ENCODE assay signal across 8 cellular contexts in genomic region chr3:128051459-128051836, GRCh38. TPM values are rescaled to one million over a fixed set of nuclear protein-coding genes. Genes with fewer than 3 reads are reported as not detected.
DNase-seq lines count a peak whose midpoint lies in the region; ATAC-seq, FAIRE-seq and TF ChIP-seq lines count a peak whose summit lies in the region.

No MANE protein-coding gene starts in this region.

- WGBS in HUES64 = 10% methylated on average over 10 of the region's 10 CpGs
- WGBS in K562 (ENCODE audit: insufficient coverage, low coverage, missing lambda C conversion rate) = 25% methylated on average over 6 of the region's 10 CpGs
- whole genome bisulfite sequencing in HepG2 (ENCODE audit: low lambda C conversion rate) = 10% methylated on average over 10 of the region's 10 CpGs
- WGBS in tibial nerve, 2 donors = 10 to 12% methylated on average over 10 of the region's 10 CpGs

- peak overlapping the region; percentile 80 to 94 (median 86) for H3K27ac Mint-ChIP-seq in CD14-positive monocyte

- H3K4me1 Mint-ChIP-seq in CD14-positive monocyte = peaks cover 40% of the 10 kb centered on the region

- ATAC-seq in K562 (peak; percentile 5), HepG2 (peak; percentile 11; the same call in 2 of the 3 replicates), HG03521 (IDR thresholded peaks at IDR 0.05; ENCODE audit: unreplicated experiment) (no peak)

- in situ Hi-C loops in K562 (cut with MboI) (no loop called here), HepG2 (cut with HindIII; ENCODE audit: extremely low pct_ligation_motif_present, low pct_unique_long_range_greater_than_20kb) (no loop called here)

- H3K27me3 ChIP-seq in HUES64 (ENCODE audit: insufficient read depth, low read length) (no peaks in the 10 kb centered on the region), K562 (ENCODE audit: control insufficient read depth in 2 of 2, insufficient read depth in 2 of 2, low read length in 2 of 2) (peaks cover 4 to 5% of the 10 kb centered on the region in 2 experiments; a peak in 4 of 5 replicates), HepG2 (ENCODE audit: control insufficient read depth in 1 of 2, insufficient read depth in 2 of 2, low read length in 2 of 2) (peaks cover 0 to 5% of the 10 kb centered on the region in 2 experiments; a peak in 1 of 5 replicates), tibial nerve (no peaks in the 10 kb centered on the region)

- no peak for TF ChIP-seq EP300 in K562 (IDR thresholded peaks at IDR 0.05; ENCODE audit: low read length)
- TF ChIP-seq EP300 in HepG2 (IDR thresholded peaks at IDR 0.05; ENCODE audit: low read depth in 2 of 2, low read length in 2 of 2) = no peak
- TF ChIP-seq EP300 in HepG2 (CRISPR knock-in tag; IDR thresholded peaks at IDR 0.05; ENCODE audit: borderline replicate concordance) = no peak
- no peak for TF ChIP-seq EP300 in tibial nerve (IDR thresholded peaks at IDR 0.05)

- peaks cover 15% of the 10 kb centered on the region for H3K4me1 ChIP-seq in HUES64 (ENCODE audit: insufficient read depth, low read length)
- H3K4me1 ChIP-seq in K562 (replicated peaks in 1 of 2; ENCODE audit: control insufficient read depth in 2 of 2, insufficient read depth in 2 of 2, low read length in 2 of 2) = peaks cover 0 to 22% of the 10 kb centered on the region in 2 experiments; a peak in 2 of 5 replicates
- peaks cover 37% of the 10 kb centered on the region for H3K4me1 ChIP-seq in HepG2 (ENCODE audit: insufficient read depth, low read length)
- peaks cover 0 to 40% (median 24%) of the 10 kb centered on the region in 4 donors for H3K4me1 ChIP-seq in tibial nerve

- POLR2A ChIA-PET in K562 (lab: Yijun Ruan, JAX) = interaction anchor here (0.7 to 2.6 kb wide), 5 partner anchors 9 to 793 kb away, joined by 3 to 7 read pairs (median 3); no protein-coding TSS in a partner anchor
- POLR2A ChIA-PET in HepG2 (lab: Yijun Ruan, JAX) = no interaction called here

- peak overlapping the region; percentile 87 to 92 for H3K4me3 Mint-ChIP-seq in CD14-positive monocyte

- TF ChIP-seq RAD21 in K562 (CRISPR knock-in tag; conservative IDR thresholded peaks at IDR 0.05 in 1 of 2, IDR thresholded peaks at IDR 0.05 in 1 of 2) = no peak
- TF ChIP-seq RAD21 in HepG2 (CRISPR knock-in tag; IDR thresholded peaks at IDR 0.05) = no peak

- CTCF ChIA-PET in K562 (lab: Yijun Ruan, JAX; ENCODE audit: low intra/inter-chr PET ratio) = interaction anchor here (1.0 kb wide), 1 partner anchor 10 kb away, joined by 3 read pairs; no protein-coding TSS in a partner anchor
- CTCF ChIA-PET in HepG2 (lab: Yijun Ruan, JAX; ENCODE audit: low intra/inter-chr PET ratio, low total read pairs) = no interaction called here

- peaks cover 6 to 11% (median 9%) of the 10 kb centered on the region in 3 donors for H3K27me3 Mint-ChIP-seq in CD14-positive monocyte (ENCODE audit: low read depth in 3 of 3)

- H3K9me1 ChIP-seq in K562 (ENCODE audit: control insufficient read depth, insufficient read depth, low read length) = no peaks in the 10 kb centered on the region

- no TSS peak for BruUV-seq in K562 (replicated peaks; lab: Mats Ljungman, UMichigan)
- BruUV-seq in HepG2 (replicated peaks; lab: Mats Ljungman, UMichigan) = no TSS peak

- H2AFZ ChIP-seq in K562 (ENCODE audit: low read depth, low read length) = peak overlapping the region; percentile 99
- H2AFZ ChIP-seq in HepG2 (ENCODE audit: low read length) = no peak overlapping the region

- TF ChIP-seq POLR2A in K562 (conservative IDR thresholded peaks at IDR 0.05) (no peak), HepG2 (IDR thresholded peaks at IDR 0.05; ENCODE audit: insufficient read depth in 1 of 2, low read depth in 2 of 2, low read length in 2 of 2) (no peak), tibial nerve (IDR thresholded peaks at IDR 0.05) (no peak)

- H3K9ac ChIP-seq in HUES64 (ENCODE audit: low read depth, low read length) (peak overlapping the region; percentile 88), K562 (ENCODE audit: insufficient read depth in 1 of 2, low read depth in 2 of 2, low read length in 2 of 2) (peak overlapping the region; percentile 80 to 94), HepG2 (ENCODE audit: insufficient read depth, low read depth, low read length) (peak overlapping the region; percentile 91)

- H3K4me2 ChIP-seq in K562 (ENCODE audit: insufficient read depth, low read length) (peak overlapping the region; percentile 91), HepG2 (ENCODE audit: low read depth, low read length) (peak overlapping the region; percentile 96)

- peaks cover 22 to 30% of the 10 kb centered on the region in 2 donors for H3K36me3 Mint-ChIP-seq in CD14-positive monocyte

- H3K4me3 ChIP-seq in HUES64 (ENCODE audit: low read length) (peak overlapping the region; percentile 100), K562 (peak overlapping the region; percentile 94), HepG2 (replicated peaks in 1 of 3; ENCODE audit: insufficient read depth in 1 of 3, low read depth in 2 of 3, low read length in 3 of 3) (peak overlapping the region; percentile 64 to 96 (median 65)), tibial nerve (peak overlapping the region; percentile 66 to 99 (median 95))

- intact Hi-C loops in CD14-positive monocyte (cut with micrococcal nuclease) = loop anchor here in 1 of 2 donors (10.0 kb wide), 2 partner anchors 377 to 457 kb away; partner anchors contain the start of genes ABTB1, MCM2 and TPRA1
- intact Hi-C loops in K562 (cut with micrococcal nuclease) = no loop called here
- intact Hi-C loops in HepG2 (cut with micrococcal nuclease; ENCODE audit: unreplicated experiment) = no loop called here

- peaks cover 36% of the 10 kb centered on the region for H3K36me3 ChIP-seq in HUES64 (ENCODE audit: insufficient read depth, low read length)
- peaks cover 37% of the 10 kb centered on the region for H3K36me3 ChIP-seq in K562 (ENCODE audit: control insufficient read depth, insufficient read depth, low read length)
- peaks cover 4 to 21% of the 10 kb centered on the region in 2 experiments; a peak in 4 of 5 replicates for H3K36me3 ChIP-seq in HepG2 (replicated peaks in 1 of 2; ENCODE audit: control insufficient read depth in 1 of 2, insufficient read depth in 2 of 2, low read length in 2 of 2)
- H3K36me3 ChIP-seq in tibial nerve = peaks cover 0 to 17% (median 0%) of the 10 kb centered on the region in 3 donors

- H4K20me1 ChIP-seq in K562 (replicated peaks; ENCODE audit: control insufficient read depth, insufficient read depth, low read length) (0 out of 2 replicates have a peak, but pooled peaks cover 11% of the 10 kb centered on the region), HepG2 (ENCODE audit: insufficient read depth, low read length) (peaks cover 24% of the 10 kb centered on the region)

- no peaks in the 10 kb centered on the region for H3K9me3 Mint-ChIP-seq in CD14-positive monocyte

- H3K27ac ChIP-seq in HUES64 (ENCODE audit: low read depth, low read length) = peak overlapping the region; percentile 33; the same call in 1 of the 2 replicates
- peak overlapping the region; percentile 74 for H3K27ac ChIP-seq in K562 (ENCODE audit: extremely low read depth, low read depth, low read length)
- peak overlapping the region; percentile 67 for H3K27ac ChIP-seq in HepG2 (ENCODE audit: extremely low read length, insufficient read depth, low read length)
- H3K27ac ChIP-seq in tibial nerve = peak overlapping the region; percentile 70 to 94 (median 80)

- H3K9me3 ChIP-seq in HUES64 (ENCODE audit: insufficient read depth, low read depth, low read length) (no peaks in the 10 kb centered on the region), K562 (replicated peaks; ENCODE audit: control insufficient read depth, insufficient read depth, low read depth, low read length) (no peaks in the 10 kb centered on the region), HepG2 (ENCODE audit: low read length) (no peaks in the 10 kb centered on the region), tibial nerve (no peaks in the 10 kb centered on the region)

- TF ChIP-seq CTCF in CD14-positive monocyte (IDR thresholded peaks at IDR 0.05) (no peak), K562 (IDR thresholded peaks at IDR 0.05 in 2 of 3, conservative IDR thresholded peaks at IDR 0.05 in 1 of 3; ENCODE audit: insufficient read depth in 2 of 3, low read depth in 1 of 3, low read length in 3 of 3) (no peak), HepG2 (CRISPR knock-in tag; IDR thresholded peaks at IDR 0.05) (no peak), tibial nerve (IDR thresholded peaks at IDR 0.05) (no peak)

- no peak for DNase-seq in CD14-positive monocyte (ENCODE audit: low spot score)
- DNase-seq in K562 (ENCODE audit: extremely low read depth in 1 of 4, low spot score in 3 of 4) = no peak
- DNase-seq in HepG2 (ENCODE audit: low spot score) = no peak
- DNase-seq in tibial nerve (ENCODE audit: low spot score in 2 of 2) = no peak
- DNase-seq in SW 1271 (lab: John Stamatoyannopoulos, UW) = no peak
- no peak for DNase-seq in NCI-H446 treated with DMSO at 0.1 percent for 48 hours (lab: John Stamatoyannopoulos, UW)

- H3K79me2 ChIP-seq in K562 (ENCODE audit: control insufficient read depth, insufficient read depth, low read length) (peaks cover 51% of the 10 kb centered on the region), HepG2 (ENCODE audit: insufficient read depth, low read length) (peaks cover 51% of the 10 kb centered on the region)

- FAIRE-seq in K562 (lab: Jason Lieb, UNC) = no peak
- no peak for FAIRE-seq in HepG2 (lab: Jason Lieb, UNC)

RNA-seq across cellular contexts. Expression of gene SEC61A1, which starts 0.8 kb away (rescaled TPM):
- 100 to 1,000 TPM; 114 to 136 TPM for polyA plus RNA-seq in CD14-positive monocyte
- polyA plus RNA-seq in HUES64 (2013, experiment 1 of 2) = 121 TPM
- polyA plus RNA-seq in HUES64 (2013, experiment 2 of 2) = 106 TPM
- total RNA-seq in K562 (2011; cell fraction: chromatin; rRNA removed; ENCODE audit: low replicate concordance) = 177 and 213 TPM in 2 replicates
- 209 and 221 TPM in 2 replicates for total RNA-seq in K562 (2011; cell fraction: nucleolus; rRNA removed)
- total RNA-seq in K562 (2011; cell fraction: nucleoplasm; rRNA removed) = 193 and 199 TPM in 2 replicates
- total RNA-seq in K562 (2014; rRNA removed) = 79.1 and 105 TPM in 2 replicates
- total RNA-seq in K562 (2014; rRNA removed; fragmentation: Illumina TruSeq; extraction: Trizol) = 69.1 and 72.5 TPM in 2 replicates
- 97.5 and 98.2 TPM in 2 replicates for total RNA-seq in K562 (2015; rRNA removed; fragmentation: Illumina TruSeq; extraction: Trizol)
- total RNA-seq in K562 (2021) = 112 and 113 TPM in 2 replicates
- 137 and 140 TPM in 2 replicates for polyA plus RNA-seq in K562 (2011; rRNA removed)
- 138 and 154 TPM in 2 replicates for polyA plus RNA-seq in K562 (2011; cell fraction: cytosol; rRNA removed)
- 101 and 119 TPM in 2 replicates for polyA plus RNA-seq in K562 (2011; cell fraction: nucleus; rRNA removed)
- 84.1 and 153 TPM in 2 replicates for polyA plus RNA-seq in K562 (2012)
- polyA plus RNA-seq in K562 (2014; fragmentation: Illumina TruSeq; extraction: Trizol) = 101 and 109 TPM in 2 replicates
- 1 to 10 TPM; 1.9 to 5.1 TPM for polyA plus RNA-seq in K562 (2014; fragmentation: Nextera tagmentation; extraction: Ambion mirVana)
- polyA plus RNA-seq in K562 (2014; rRNA removed) = 76.4 and 97.8 TPM in 2 replicates
- 167 and 193 TPM in 2 replicates for polyA minus RNA-seq in K562 (2011; rRNA and poly(A)+ RNA removed)
- polyA minus RNA-seq in K562 (2011; cell fraction: cytosol; rRNA and poly(A)+ RNA removed) = 80.9 and 97.1 TPM in 2 replicates
- 37.3 and 56.3 TPM in 2 replicates for polyA minus RNA-seq in K562 (2011; cell fraction: nucleus; rRNA and poly(A)+ RNA removed)
- total RNA-seq in HepG2 (2016; rRNA removed; fragmentation: Illumina TruSeq; extraction: Trizol) = 128 and 203 TPM in 2 replicates
- total RNA-seq in HepG2 (2016; cell fraction: cytosol; rRNA removed; fragmentation: Illumina TruSeq; extraction: Trizol; ENCODE audit: low read depth) = 23.2 and 24.0 TPM in 2 replicates
- total RNA-seq in HepG2 (2016; cell fraction: insoluble cytoplasmic fraction; rRNA removed; fragmentation: Illumina TruSeq; extraction: Trizol) = 113 and 205 TPM in 2 replicates
- 77.7 and 81.8 TPM in 2 replicates for total RNA-seq in HepG2 (2016; cell fraction: membrane; rRNA removed; fragmentation: Illumina TruSeq; extraction: Trizol)
- 217 and 248 TPM in 2 replicates for total RNA-seq in HepG2 (2016; cell fraction: nucleus; rRNA removed; fragmentation: Illumina TruSeq; extraction: Trizol)
- 170 and 173 TPM in 2 replicates for polyA plus RNA-seq in HepG2 (2011; rRNA removed)
- polyA plus RNA-seq in HepG2 (2011; cell fraction: cytosol; rRNA removed) = 169 and 191 TPM in 2 replicates
- polyA plus RNA-seq in HepG2 (2011; cell fraction: nucleus; rRNA removed) = 153 and 160 TPM in 2 replicates
- polyA plus RNA-seq in HepG2 (2012) = 121 and 145 TPM in 2 replicates
- polyA plus RNA-seq in HepG2 (2016; cell fraction: cytosol; fragmentation: Illumina TruSeq; extraction: Trizol; ENCODE audit: low read depth) = 19.7 and 20.8 TPM in 2 replicates
- 101 and 109 TPM in 2 replicates for polyA plus RNA-seq in HepG2 (2016; cell fraction: insoluble cytoplasmic fraction; fragmentation: Illumina TruSeq; extraction: Trizol; ENCODE audit: low read depth)
- 42.6 and 47.4 TPM in 2 replicates for polyA plus RNA-seq in HepG2 (2016; cell fraction: membrane; fragmentation: Illumina TruSeq; extraction: Trizol; ENCODE audit: low read depth)
- 314 and 317 TPM in 2 replicates for polyA plus RNA-seq in HepG2 (2016; cell fraction: nucleus; fragmentation: Illumina TruSeq; extraction: Trizol; ENCODE audit: insufficient read depth, low read depth)
- 520 and 651 TPM in 2 replicates for polyA minus RNA-seq in HepG2 (2011; rRNA and poly(A)+ RNA removed; ENCODE audit: low replicate concordance)
- polyA minus RNA-seq in HepG2 (2011; cell fraction: cytosol; rRNA and poly(A)+ RNA removed) = 181 and 199 TPM in 2 replicates
- polyA minus RNA-seq in HepG2 (2011; cell fraction: nucleus; rRNA and poly(A)+ RNA removed) = 116 and 132 TPM in 2 replicates
- 100 to 1,000 TPM in 3 of 4 donors, 10 to 100 TPM in 1; 93.3 to 155 (median 108) TPM for total RNA-seq in tibial nerve
